In genomic region chr1:115098979-115099692, GRCh38 we compare ENCODE assay signal across 8 cellular contexts. TPM values are rescaled to one million over a fixed set of nuclear protein-coding genes. Genes with fewer than 3 reads are reported as not detected.
DNase-seq lines count a peak whose midpoint lies in the region; ATAC-seq and TF ChIP-seq lines count a peak whose summit lies in the region.

No MANE protein-coding gene starts in this region.

- intact Hi-C loops in Calu3 (cut with micrococcal nuclease; ENCODE audit: unreplicated experiment) (loop anchor here (5.0 kb wide), 1 partner anchor 37 kb away; no protein-coding TSS in a partner anchor), left lung (cut with DNase I) (no loop called here)

- H3K4me3 ChIP-seq in astrocyte of the cerebellum (ENCODE audit: low read depth, low read length) (peak overlapping the region; percentile 26), left lung (peak overlapping the region in 1 of 2 donors; percentile 27)

- H3K4me1 ChIP-seq in left lung: peaks cover 5 to 10% of the 10 kb centered on the region in 2 donors

- H3K36me3 ChIP-seq in left lung: no peaks in the 10 kb centered on the region

- DNase-seq in Calu3 (peak; percentile 43), T-cell (peak; percentile 19 to 93 (median 80)), astrocyte of the cerebellum (ENCODE audit: low read depth) (no peak), left lung (no peak), NCI-H524 (lab: John Stamatoyannopoulos, UW) (no peak)
- DNase-seq in stimulated activated CD8-positive, alpha-beta memory T cell treated with anti-CD3 and anti-CD28 coated beads, Interleukin-2, amount 100 ng/mL, for 1 hour (ENCODE audit: low read depth in 2 of 2): peak; percentile 37 to 54

- POLR2A ChIA-PET in T-cell (lab: Charles Lee): interaction anchor here (0.6 to 1.9 kb wide), 18 partner anchors 9 to 1287 kb away, joined by 3 to 10 read pairs (median 3); partner anchors contain the start of genes RSBN1 (in 1 of the 2), SIKE1 (in 1 of the 2) and TSPAN2 (in 1 of the 2)

- no peaks in the 10 kb centered on the region for H3K9me3 ChIP-seq in left lung

- H3K4me3 Mint-ChIP-seq in Calu3 (ENCODE audit: low read depth, unreplicated experiment) (peak overlapping the region; percentile 82), IgD-negative memory B cell (peak overlapping the region; percentile 91 to 96 (median 92)), T-cell (peak overlapping the region; percentile 83 to 95 (median 91))

- H3K27me3 Mint-ChIP-seq in Calu3 (ENCODE audit: unreplicated experiment): no peaks in the 10 kb centered on the region
- no peaks in the 10 kb centered on the region for H3K27me3 Mint-ChIP-seq in IgD-negative memory B cell
- no peaks in the 10 kb centered on the region for H3K27me3 Mint-ChIP-seq in T-cell

- in situ Hi-C loops in astrocyte of the cerebellum (cut with HindIII; ENCODE audit: low sequenced_read_pairs): no loop called here

- peak overlapping the region; percentile 55 to 86 for H3K27ac ChIP-seq in left lung

- TF ChIP-seq CTCF in Calu3 (IDR thresholded peaks at IDR 0.05; ENCODE audit: unreplicated experiment) (no peak), astrocyte of the cerebellum (IDR thresholded peaks at IDR 0.05; ENCODE audit: low read depth, low read length, missing control alignments) (no peak), left lung (IDR thresholded peaks at IDR 0.05) (no peak)

- H3K27ac Mint-ChIP-seq in Calu3 (ENCODE audit: unreplicated experiment) (peak overlapping the region; percentile 98), IgD-negative memory B cell (peak overlapping the region; percentile 99 to 100 (median 100)), T-cell (peak overlapping the region; percentile 99 to 100)

- H3K36me3 Mint-ChIP-seq in Calu3 (ENCODE audit: insufficient read depth, unreplicated experiment): peaks cover 6% of the 10 kb centered on the region
- peaks cover 4% of the 10 kb centered on the region for H3K36me3 Mint-ChIP-seq in IgD-negative memory B cell
- no peaks in the 10 kb centered on the region for H3K36me3 Mint-ChIP-seq in T-cell

- H3K9me3 Mint-ChIP-seq in Calu3 (ENCODE audit: low read depth, unreplicated experiment): no peaks in the 10 kb centered on the region
- no peaks in the 10 kb centered on the region for H3K9me3 Mint-ChIP-seq in IgD-negative memory B cell
- no peaks in the 10 kb centered on the region for H3K9me3 Mint-ChIP-seq in T-cell

- ATAC-seq in GM21423 (IDR thresholded peaks at IDR 0.05; ENCODE audit: unreplicated experiment): peak; percentile 89
- ATAC-seq in T-cell (replicated peaks in 1 of 4): peak; percentile 84 to 93 (median 86)
- peak; percentile 82 for ATAC-seq in left lung

- CTCF ChIA-PET in Calu3 (lab: Charles Lee): no interaction called here
- CTCF ChIA-PET in T-cell (lab: Charles Lee): interaction anchor here (0.6 to 2.0 kb wide), 11 partner anchors 9 to 319 kb away, joined by 3 to 13 read pairs (median 3); partner anchors contain the start of genes SIKE1 (in 1 of the 2) and TSPAN2 (in 1 of the 2)

- H3K27me3 ChIP-seq in left lung: no peaks in the 10 kb centered on the region

- H3K4me1 Mint-ChIP-seq in Calu3 (ENCODE audit: low read depth, unreplicated experiment) (peaks cover 21% of the 10 kb centered on the region), IgD-negative memory B cell (peaks cover 19 to 30% (median 28%) of the 10 kb centered on the region in 3 donors), T-cell (peaks cover 50 to 63% (median 54%) of the 10 kb centered on the region in 3 donors)

- BruUV-seq in Calu3 (replicated peaks; lab: Mats Ljungman, UMichigan): no TSS peak

RNA-seq across cellular contexts. Expression of gene TSPAN2, which starts 9.8 kb away (rescaled TPM):
- total RNA-seq in Calu3 (2022): 6.0 and 7.7 TPM in 2 replicates
- polyA plus RNA-seq in IgD-negative memory B cell: 2.0 TPM
- 1 to 10 TPM; 2.1 to 8.7 (median 4.0) TPM for total RNA-seq in T-cell
- 10 to 100 TPM in 1 of 2 donors, 1 to 10 TPM in 1; 8.7 to 10.6 TPM for total RNA-seq in left lung

Comparison
In these comparisons a context has a peak if more than half of its experiments do, and no peak if none do; other contexts are left out.
1. DNase-seq: peak in Calu3 (single experiment), T-cell (34 of 34) and stimulated activated CD8-positive, alpha-beta memory T cell treated with anti-CD3 and anti-CD28 coated beads, Interleukin-2, amount 100 ng/mL, for 1 hour (2 of 2); none in astrocyte of the cerebellum (single experiment), left lung (0 of 2) and NCI-H524 (0 of 2).
2. Peak in every context shown above with its lines, with median percentiles within 50 percentile points of each other: H3K27ac Mint-ChIP-seq, H3K4me3 Mint-ChIP-seq and ATAC-seq.